In the genomic region with DNA sequence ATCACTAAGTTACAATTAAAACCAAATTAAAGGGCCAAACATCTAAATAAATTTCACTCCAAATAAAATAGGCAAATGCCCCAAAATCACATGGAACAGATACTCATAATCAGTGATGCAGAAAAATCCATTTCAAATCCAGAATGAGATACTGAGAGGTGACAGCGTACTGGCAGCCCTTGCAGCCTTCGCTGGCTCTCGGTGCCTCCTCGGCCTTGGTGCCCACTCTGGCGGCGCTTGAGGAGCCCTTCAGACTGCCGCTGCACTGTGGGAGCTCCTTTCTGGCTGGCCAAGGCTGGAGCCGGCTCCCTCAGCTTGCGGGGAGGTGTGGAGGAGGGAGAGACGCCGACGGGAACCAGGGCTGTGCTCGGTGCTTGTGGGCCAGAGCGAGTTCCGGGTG, we compare ENCODE assay signal across 7 cellular contexts.
"Had no signal": no experiment of that assay in that cellular context is flagged by ENCODE, and none has a peak within 500 bp of the region (broad histone marks: within the 10 kb centered on the region; RNA-seq: fewer than 3 reads in every experiment).

No MANE protein-coding gene starts in this region.

- H3K4me1 Mint-ChIP-seq: GM23338 had no signal

- H3K9me3 ChIP-seq: HAP-1 had no signal

- H3K4me1 ChIP-seq: HAP-1 had no signal

- H3K9me3 Mint-ChIP-seq: GM23338, HFFc6 had no signal

- H3K4me3 Mint-ChIP-seq: GM23338, HFFc6 had no signal

- H3K4me2 ChIP-seq: GM23338 had no signal

- H3K27ac ChIP-seq: HL-60 had no signal

- H3K4me3 ChIP-seq: GM23338, HAP-1, K562 had no signal

- H2AFZ ChIP-seq: GM23338 had no signal

- H3K36me3 ChIP-seq: HAP-1 had no signal

- H3K27ac Mint-ChIP-seq: GM23338, HFFc6 had no signal

- DNase-seq: HFFc6, IMR-90, KG1 had no signal
